In genomic region chr14:105376521-105377440, GRCh38 we compare ENCODE assay signal across 27 cellular contexts. TPM values are rescaled to one million over a fixed set of nuclear protein-coding genes. Genes with fewer than 3 reads are reported as not detected.
A peak's percentile ranks its signal among the peaks of the same experiment; 100 is the strongest.
DNase-seq lines count a peak whose midpoint lies in the region; ATAC-seq and TF ChIP-seq lines count a peak whose summit lies in the region.
"Had no signal": no experiment of that assay in that cellular context is flagged by ENCODE, and none has a peak within 500 bp of the region (broad histone marks: within the 10 kb centered on the region; RNA-seq: fewer than 3 reads in every experiment).

No MANE protein-coding gene starts in this region.

- H3K9me3 ChIP-seq in Loucy (ENCODE audit: insufficient read depth, low read depth, low read length) (no peaks in the 10 kb centered on the region), endodermal cell (ENCODE audit: control insufficient read depth, low read length) (peaks cover 12% of the 10 kb centered on the region)
- H3K9me3 ChIP-seq: gastrocnemius medialis, Peyer's patch, sigmoid colon, tibial artery had no signal

- peak overlapping the region; percentile 37 for H3K9ac ChIP-seq in Loucy (ENCODE audit: low read depth, low read length, poor library complexity, severe bottlenecking)
- H3K9ac ChIP-seq in endodermal cell (ENCODE audit: extremely low read depth, low read length, poor library complexity, severe bottlenecking) = no peak overlapping the region

- no peaks in the 10 kb centered on the region for H4K20me1 ChIP-seq in Loucy (ENCODE audit: insufficient read depth, low read length, poor library complexity, severe bottlenecking)

- H3F3A ChIP-seq in Loucy (ENCODE audit: low read depth) = peaks cover 3% of the 10 kb centered on the region; the same call in 1 of the 2 replicates

- H3K36me3 Mint-ChIP-seq in endodermal cell (ENCODE audit: low read depth) (peaks cover 18% of the 10 kb centered on the region), mesothelial cell of epicardium (peaks cover 16% of the 10 kb centered on the region)
- H3K36me3 Mint-ChIP-seq: activated naive CD4-positive, alpha-beta T cell treated with anti-CD3 and anti-CD28 coated beads, Interleukin-2, amount 50 U/mL, for 72 hours had no signal

- H3K4me3 ChIP-seq in Loucy (ENCODE audit: low read length, poor library complexity, severe bottlenecking) (peak overlapping the region; percentile 8), endodermal cell (ENCODE audit: low read length) (no peak overlapping the region)
- H3K4me3 ChIP-seq: gastrocnemius medialis, Peyer's patch, sigmoid colon, tibial artery had no signal

- H3K4me1 ChIP-seq in Loucy (ENCODE audit: insufficient read depth, low read length, poor library complexity, severe bottlenecking) = peaks cover 31% of the 10 kb centered on the region
- H3K4me1 ChIP-seq in endodermal cell (ENCODE audit: control insufficient read depth, insufficient read depth, low read length) = peaks cover 2% of the 10 kb centered on the region
- H3K4me1 ChIP-seq: gastrocnemius medialis, Peyer's patch, sigmoid colon, tibial artery had no signal

- TF ChIP-seq CTCF in Loucy (conservative IDR thresholded peaks at IDR 0.05; ENCODE audit: low read length) = no peak
- peak; percentile 45 for TF ChIP-seq CTCF in endodermal cell (conservative IDR thresholded peaks at IDR 0.05)
- no peak for TF ChIP-seq CTCF in mesothelial cell of epicardium (IDR thresholded peaks at IDR 0.05; ENCODE audit: unreplicated experiment)

- 89 to 97% methylated on average over 19 to 34 of the region's 34 CpGs for WGBS in endodermal cell (ENCODE audit: insufficient coverage in 1 of 2, insufficient read length in 1 of 2), 2 experiments

- no peaks in the 10 kb centered on the region for H3K27me3 Mint-ChIP-seq in stimulated activated naive CD8-positive, alpha-beta T cell treated with anti-CD3 and anti-CD28 coated beads, Interleukin-15, amount 100 ng/mL, for 72 hours
- H3K27me3 Mint-ChIP-seq in endodermal cell (ENCODE audit: insufficient read depth) (no peaks in the 10 kb centered on the region), mesothelial cell of epicardium (ENCODE audit: low read depth) (no peaks in the 10 kb centered on the region)
- H3K27me3 Mint-ChIP-seq: activated CD4-positive, alpha-beta T cell treated with anti-CD3 and anti-CD28 coated beads for 36 hours; B cell had no signal

- no peak overlapping the region for H3K27ac ChIP-seq in endodermal cell (ENCODE audit: low read depth, low read length)
- H3K27ac ChIP-seq: gastrocnemius medialis, Peyer's patch, sigmoid colon, tibial artery had no signal

- no peaks in the 10 kb centered on the region for H3K9me2 ChIP-seq in Loucy (replicated peaks; ENCODE audit: low read depth, low read length)

- DNase-seq in stimulated activated naive CD8-positive, alpha-beta T cell treated with anti-CD3 and anti-CD28 coated beads, Interleukin-15, amount 100 ng/mL, for 72 hours = no peak
- no peak for DNase-seq in stimulated activated naive CD8-positive, alpha-beta T cell treated with anti-CD3 and anti-CD28 coated beads, Interleukin-15, Interleukin-2, amounts not matched to agents 100 U/mL and 50 U/mL, for 24 hours
- DNase-seq in endodermal cell = peak; percentile 66
- no peak for DNase-seq in NCI-H226
- DNase-seq in mesothelial cell of epicardium (ENCODE audit: low spot score in 2 of 2, unreplicated experiment in 2 of 2) = no peak
- DNase-seq: ACHN; activated CD4-positive, alpha-beta T cell treated with anti-CD3 and anti-CD28 coated beads for 36 hours; amygdala; CD8-positive, alpha-beta T cell; gastrocnemius medialis; HFFc6; left cardiac atrium; NCI-H2029 treated with DMSO at 0.1 percent for 48 hours; NCI-H526 treated with DMSO at 0.1 percent for 48 hours; Peyer's patch; posterior cingulate gyrus; SHP77 treated with DMSO at 0.1 percent for 48 hours; sigmoid colon; stimulated activated CD4-positive, alpha-beta T cell treated with anti-CD3 and anti-CD28 coated beads, Interleukin-12 subunit alpha, Interleukin-12 subunit beta, amount 100 ng/mL, for 4 hours; stimulated activated CD4-positive, alpha-beta T cell treated with anti-CD3 and anti-CD28 coated beads, Interleukin-4, amount 100 ng/mL, for 1 hour; tibial artery had no signal

- peak; percentile 8 for ATAC-seq in stimulated activated naive CD8-positive, alpha-beta T cell treated with anti-CD3 and anti-CD28 coated beads, Interleukin-15, amount 100 ng/mL, for 72 hours
- ATAC-seq in stimulated activated naive CD8-positive, alpha-beta T cell treated with anti-CD3 and anti-CD28 coated beads, Interleukin-15, Interleukin-2, amounts not matched to agents 100 U/mL and 50 U/mL, for 24 hours = no peak
- ATAC-seq in GM21619 (IDR thresholded peaks at IDR 0.05; ENCODE audit: unreplicated experiment) = no peak
- ATAC-seq: gastrocnemius medialis, left cardiac atrium had no signal

- H2AFZ ChIP-seq in Loucy (ENCODE audit: low read length) = no peak overlapping the region

- H3K4me3 Mint-ChIP-seq in stimulated activated naive CD8-positive, alpha-beta T cell treated with anti-CD3 and anti-CD28 coated beads, Interleukin-15, amount 100 ng/mL, for 72 hours = no peak overlapping the region
- H3K4me3 Mint-ChIP-seq in endodermal cell (no peak overlapping the region), mesothelial cell of epicardium (no peak overlapping the region)
- H3K4me3 Mint-ChIP-seq: activated CD4-positive, alpha-beta T cell treated with anti-CD3 and anti-CD28 coated beads for 36 hours; B cell; CD8-positive, alpha-beta T cell; HFFc6; neural crest cell had no signal

- no peaks in the 10 kb centered on the region for H3K36me3 ChIP-seq in Loucy (ENCODE audit: insufficient read depth, low read length)
- peaks cover 4% of the 10 kb centered on the region for H3K36me3 ChIP-seq in endodermal cell (ENCODE audit: control insufficient read depth, insufficient read depth, low read length)

- H3K4me2 ChIP-seq in Loucy (ENCODE audit: low read depth, low read length, poor library complexity, severe bottlenecking) = peak overlapping the region; percentile 67

- H3K27ac Mint-ChIP-seq in stimulated activated naive CD8-positive, alpha-beta T cell treated with anti-CD3 and anti-CD28 coated beads, Interleukin-15, amount 100 ng/mL, for 72 hours = no peak overlapping the region
- H3K27ac Mint-ChIP-seq in endodermal cell = peak overlapping the region; percentile 66
- no peak overlapping the region for H3K27ac Mint-ChIP-seq in mesothelial cell of epicardium
- H3K27ac Mint-ChIP-seq: B cell; CD8-positive, alpha-beta T cell; HFFc6 had no signal

- H3K27me3 ChIP-seq in Loucy (ENCODE audit: insufficient read depth, low read length, poor library complexity, severe bottlenecking) = no peaks in the 10 kb centered on the region
- no peaks in the 10 kb centered on the region for H3K27me3 ChIP-seq in endodermal cell (ENCODE audit: control insufficient read depth, insufficient read depth, low read length, poor library complexity, severe bottlenecking)
- H3K27me3 ChIP-seq: gastrocnemius medialis, Peyer's patch, sigmoid colon, tibial artery had no signal

- H3K9me3 Mint-ChIP-seq in stimulated activated naive CD8-positive, alpha-beta T cell treated with anti-CD3 and anti-CD28 coated beads, Interleukin-15, amount 100 ng/mL, for 72 hours = no peaks in the 10 kb centered on the region
- peaks cover 9% of the 10 kb centered on the region for H3K9me3 Mint-ChIP-seq in endodermal cell
- peaks cover 4% of the 10 kb centered on the region for H3K9me3 Mint-ChIP-seq in mesothelial cell of epicardium
- H3K9me3 Mint-ChIP-seq: CD8-positive, alpha-beta T cell; HFFc6; neural crest cell; T-helper 2 cell treated with Interferon-gamma antibody and Interleukin-4, amounts not matched to agents 5 μg/mL and 100 μg/mL, for 36 hours had no signal

- no peaks in the 10 kb centered on the region; the same call in 1 of the 2 replicates for H3K79me2 ChIP-seq in Loucy (ENCODE audit: insufficient read depth, low read length)

- H3K4me1 Mint-ChIP-seq in stimulated activated naive CD8-positive, alpha-beta T cell treated with anti-CD3 and anti-CD28 coated beads, Interleukin-15, amount 100 ng/mL, for 72 hours = peaks cover 11% of the 10 kb centered on the region
- H3K4me1 Mint-ChIP-seq in endodermal cell = peaks cover 14% of the 10 kb centered on the region
- H3K4me1 Mint-ChIP-seq in mesothelial cell of epicardium = no peaks in the 10 kb centered on the region
- H3K4me1 Mint-ChIP-seq: neural crest cell had no signal

RNA-seq across cellular contexts. Expression of gene TEX22, which starts 21.6 kb away (rescaled TPM):
- 1 to 10 TPM; 1.9 to 3.5 TPM for total RNA-seq in endodermal cell
- 0.57 TPM for polyA plus RNA-seq in endodermal cell (2013, experiment 1 of 2)
- polyA plus RNA-seq in endodermal cell (2013, experiment 2 of 2) = 1.2 TPM
- total RNA-seq in mesothelial cell of epicardium = 3.5 to 4.8 TPM (median 4.5 TPM) in 3 replicates
- total RNA-seq: gastrocnemius medialis, sigmoid colon had no signal

RNA-seq across cellular contexts. Expression of gene MTA1, which starts 42.8 kb away (rescaled TPM):
- total RNA-seq in endodermal cell = 100 to 1,000 TPM; 245 to 246 TPM
- 182 TPM for polyA plus RNA-seq in endodermal cell (2013, experiment 1 of 2)
- 153 TPM for polyA plus RNA-seq in endodermal cell (2013, experiment 2 of 2)
- total RNA-seq in mesothelial cell of epicardium = 256 to 261 TPM (median 259 TPM) in 3 replicates
